Comparison of ENCODE assay signal across 10 cellular contexts in the genomic region with DNA sequence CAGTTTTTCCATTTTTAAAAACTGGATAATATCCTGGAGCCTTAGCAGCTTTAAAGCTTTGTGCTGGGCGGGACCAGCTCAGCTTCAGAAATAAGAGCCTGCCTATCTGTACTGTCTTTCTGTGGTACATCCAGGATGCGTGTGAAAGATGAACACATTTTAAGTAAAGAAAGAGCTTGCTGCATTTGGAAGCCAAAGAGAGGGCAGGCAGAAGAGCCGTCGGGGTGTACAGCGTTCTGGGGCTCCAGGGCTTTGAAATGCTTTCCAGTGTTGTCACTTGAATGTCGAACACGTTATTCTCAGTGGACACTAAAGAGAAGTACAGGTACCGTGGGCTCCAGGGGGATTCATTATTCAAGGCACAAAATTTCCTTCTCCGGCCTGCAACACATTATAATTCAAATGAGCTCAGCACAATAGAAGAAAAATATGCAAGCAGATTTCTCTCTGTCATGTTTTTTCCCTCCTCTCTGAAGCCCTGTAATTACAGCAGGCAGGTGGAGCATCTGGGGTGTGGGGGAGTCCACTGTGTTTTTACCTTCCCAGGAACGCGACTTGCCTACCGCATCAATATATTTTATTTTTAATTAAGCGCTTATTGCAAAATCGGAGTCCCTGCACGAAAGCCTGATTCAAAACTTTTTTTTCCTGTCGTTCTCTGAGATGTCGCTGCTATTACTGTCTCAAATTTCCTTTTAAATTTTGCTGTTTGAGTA.
DNase-seq lines count a peak whose midpoint lies in the region; ATAC-seq, FAIRE-seq and TF ChIP-seq lines count a peak whose summit lies in the region.
"Had no signal": no experiment of that assay in that cellular context is flagged by ENCODE, and none has a peak within 500 bp of the region (broad histone marks: within the 10 kb centered on the region; RNA-seq: fewer than 3 reads in every experiment).

No MANE protein-coding gene starts in this region.

- WGBS in right lobe of liver (ENCODE audit: insufficient coverage, low coverage, low lambda C conversion rate, missing lambda C conversion rate) = 35% methylated on average over 17 of the region's 17 CpGs

- DNase-seq in NCI-H345 (lab: John Stamatoyannopoulos, UW) (peak; percentile 35), NCI-H345 treated with DMSO at 0.1 percent for 48 hours (lab: John Stamatoyannopoulos, UW; ENCODE audit: unreplicated experiment) (no peak), bronchial epithelial cell (ENCODE audit: low read depth) (no peak), right lobe of liver (no peak), substantia nigra (lab: John Stamatoyannopoulos, UW) (peak in 2 of 49 donors; percentile 14 to 22), iPS-NIHi11 (ENCODE audit: low spot score) (no peak), medulla oblongata (ENCODE audit: extremely low spot score) (no peak)
- DNase-seq: NCI-H226 had no signal

- TF ChIP-seq CTCF in bronchial epithelial cell (IDR thresholded peaks at IDR 0.05; ENCODE audit: insufficient read depth, low read length, severe bottlenecking) = no peak
- TF ChIP-seq CTCF in right lobe of liver (IDR thresholded peaks at IDR 0.05) = no peak

- no peaks in the 10 kb centered on the region for H3K9me3 ChIP-seq in right lobe of liver

- H3K27me3 ChIP-seq in bronchial epithelial cell (ENCODE audit: control insufficient read depth, insufficient read depth, low read length) = no peaks in the 10 kb centered on the region
- no peaks in the 10 kb centered on the region for H3K27me3 ChIP-seq in right lobe of liver

- ATAC-seq in right lobe of liver (no peak), HG02981 (IDR thresholded peaks at IDR 0.05; ENCODE audit: unreplicated experiment) (no peak)

- peaks cover 0 to 9% (median 3%) of the 10 kb centered on the region in 4 donors for H3K4me1 ChIP-seq in right lobe of liver

- H3K36me3 ChIP-seq in bronchial epithelial cell (ENCODE audit: control insufficient read depth, insufficient read depth, low read length) (no peaks in the 10 kb centered on the region), right lobe of liver (no peaks in the 10 kb centered on the region)

- TF ChIP-seq POLR2A in right lobe of liver (IDR thresholded peaks at IDR 0.05) = no peak

- intact Hi-C loops in right lobe of liver (cut with DNase I) = no loop called here

- H3K27ac ChIP-seq in right lobe of liver = peak overlapping the region; percentile 52 to 79 (median 69)
- H3K27ac ChIP-seq in substantia nigra (ENCODE audit: low read depth, low read length, poor library complexity, severe bottlenecking) = peak overlapping the region; percentile 97
- H3K27ac ChIP-seq: C4-2B had no signal

- H3K4me3 ChIP-seq in bronchial epithelial cell (ENCODE audit: low read depth, low read length) (peak overlapping the region; percentile 53), right lobe of liver (peak overlapping the region; percentile 47 to 64 (median 55))

- FAIRE-seq in bronchial epithelial cell (lab: Jason Lieb, UNC) = no peak
